ENCODE assay signal across 10 cellular contexts in genomic region chr5:157555031-157555640, GRCh38. TPM values are rescaled to one million over a fixed set of nuclear protein-coding genes. Genes with fewer than 3 reads are reported as not detected.
A peak's percentile ranks its signal among the peaks of the same experiment; 100 is the strongest.
DNase-seq lines count a peak whose midpoint lies in the region; ATAC-seq and TF ChIP-seq lines count a peak whose summit lies in the region.
"Had no signal": no experiment of that assay in that cellular context is flagged by ENCODE, and none has a peak within 500 bp of the region (broad histone marks: within the 10 kb centered on the region; RNA-seq: fewer than 3 reads in every experiment).

No MANE protein-coding gene starts in this region.

- WGBS in liver, result 26% methylated on average over 4 of the region's 4 CpGs

- H3K79me2 ChIP-seq in MM.1S (ENCODE audit: low read length), result no peaks in the 10 kb centered on the region

- H4K20me1 ChIP-seq in MM.1S (ENCODE audit: insufficient read depth, low read length), result no peaks in the 10 kb centered on the region

- POLR2A ChIA-PET in activated CD4-positive, alpha-beta memory T cell treated with anti-CD3 and anti-CD28 coated beads for 36 hours (lab: Charles Lee), result no interaction called here

- H2AFZ ChIP-seq in MM.1S (ENCODE audit: low read length), result no peak overlapping the region

- H3K27me3 ChIP-seq in liver (ENCODE audit: control insufficient read depth in 4 of 4, insufficient read depth in 4 of 4, low read length in 3 of 4) (no peaks in the 10 kb centered on the region), MM.1S (replicated peaks; ENCODE audit: insufficient read depth, low read length) (no peaks in the 10 kb centered on the region)

- H3K9me2 ChIP-seq in MM.1S (replicated peaks; ENCODE audit: insufficient read depth, low read length), result no peaks in the 10 kb centered on the region

- TF ChIP-seq RAD21 in liver (IDR thresholded peaks at IDR 0.05), result peak; percentile 40 to 52

- intact Hi-C loops in activated CD4-positive, alpha-beta memory T cell treated with anti-CD3 and anti-CD28 coated beads for 36 hours (cut with micrococcal nuclease), result no loop called here

- TF ChIP-seq CTCF in liver (IDR thresholded peaks at IDR 0.05; ENCODE audit: low read depth, low read length, missing input control), result no peak
- TF ChIP-seq CTCF in type B pancreatic cell (conservative IDR thresholded peaks at IDR 0.05), result no peak
- TF ChIP-seq CTCF in MM.1S (IDR thresholded peaks at IDR 0.05; ENCODE audit: low read length), result no peak

- H3K4me1 Mint-ChIP-seq in activated CD8-positive, alpha-beta memory T cell treated with anti-CD3 and anti-CD28 coated beads, Interleukin-2, amount 10 ng/mL, durations not matched to agents 7 days and 5 days, result peaks cover 81% of the 10 kb centered on the region
- peaks cover 82% of the 10 kb centered on the region for H3K4me1 Mint-ChIP-seq in activated CD4-positive, alpha-beta memory T cell treated with anti-CD3 and anti-CD28 coated beads for 36 hours (ENCODE audit: low read depth)
- peaks cover 19% of the 10 kb centered on the region for H3K4me1 Mint-ChIP-seq in type B pancreatic cell (ENCODE audit: unreplicated experiment)

- H3K27ac ChIP-seq in liver (ENCODE audit: low read depth in 1 of 2, low read length in 2 of 2), result peak overlapping the region; percentile 68 to 93
- H3K27ac ChIP-seq in MM.1S (ENCODE audit: low read length), result no peak overlapping the region

- H3K36me3 ChIP-seq in liver (ENCODE audit: control insufficient read depth in 4 of 4, insufficient read depth in 3 of 4, low read depth in 1 of 4, low read length in 3 of 4) (no peaks in the 10 kb centered on the region), MM.1S (replicated peaks; ENCODE audit: insufficient read depth, low read length) (no peaks in the 10 kb centered on the region)

- H3K4me1 ChIP-seq in liver (ENCODE audit: control insufficient read depth in 4 of 4, insufficient read depth in 4 of 4, low read length in 3 of 4) (peaks cover 9 to 33% (median 29%) of the 10 kb centered on the region in 4 donors), MM.1S (ENCODE audit: low read length) (no peaks in the 10 kb centered on the region)

- H3K9ac ChIP-seq in liver (ENCODE audit: low read depth in 1 of 2, low read length in 2 of 2), result no peak overlapping the region
- H3K9ac ChIP-seq in MM.1S (ENCODE audit: low read length), result no peak overlapping the region

- H3K36me3 Mint-ChIP-seq in activated CD8-positive, alpha-beta memory T cell treated with anti-CD3 and anti-CD28 coated beads, Interleukin-2, amount 10 ng/mL, durations not matched to agents 7 days and 5 days, result peaks cover 83% of the 10 kb centered on the region
- peaks cover 59% of the 10 kb centered on the region for H3K36me3 Mint-ChIP-seq in activated CD4-positive, alpha-beta memory T cell treated with anti-CD3 and anti-CD28 coated beads for 36 hours
- peaks cover 3% of the 10 kb centered on the region for H3K36me3 Mint-ChIP-seq in type B pancreatic cell

- no peaks in the 10 kb centered on the region for H3K27me3 Mint-ChIP-seq in activated CD8-positive, alpha-beta memory T cell treated with anti-CD3 and anti-CD28 coated beads, Interleukin-2, amount 10 ng/mL, durations not matched to agents 7 days and 5 days
- no peaks in the 10 kb centered on the region for H3K27me3 Mint-ChIP-seq in activated CD4-positive, alpha-beta memory T cell treated with anti-CD3 and anti-CD28 coated beads for 36 hours
- no peaks in the 10 kb centered on the region for H3K27me3 Mint-ChIP-seq in type B pancreatic cell
- H3K27me3 Mint-ChIP-seq: central memory CD8-positive, alpha-beta T cell had no signal

- no peak overlapping the region for H3K4me3 Mint-ChIP-seq in activated CD8-positive, alpha-beta memory T cell treated with anti-CD3 and anti-CD28 coated beads, Interleukin-2, amount 10 ng/mL, durations not matched to agents 7 days and 5 days
- H3K4me3 Mint-ChIP-seq in activated CD4-positive, alpha-beta memory T cell treated with anti-CD3 and anti-CD28 coated beads for 36 hours, result no peak overlapping the region
- no peak overlapping the region for H3K4me3 Mint-ChIP-seq in type B pancreatic cell
- H3K4me3 Mint-ChIP-seq: central memory CD8-positive, alpha-beta T cell had no signal

- H3K9me3 ChIP-seq in liver (ENCODE audit: control insufficient read depth in 4 of 4, low read length in 3 of 4) (no peaks in the 10 kb centered on the region), MM.1S (replicated peaks; ENCODE audit: insufficient read depth, low read length) (no peaks in the 10 kb centered on the region)

- H3K4me3 ChIP-seq in liver (ENCODE audit: low read depth in 1 of 3, low read length in 3 of 3) (peak overlapping the region in 1 of 3 donors; percentile 13), MM.1S (ENCODE audit: low read length) (no peak overlapping the region)

- no peak overlapping the region for H3K4me2 ChIP-seq in MM.1S (ENCODE audit: low read depth, low read length)

- no peak for DNase-seq in activated CD8-positive, alpha-beta memory T cell treated with anti-CD3 and anti-CD28 coated beads, Interleukin-2, amount 10 ng/mL, durations not matched to agents 7 days and 5 days
- no peak for DNase-seq in activated CD8-positive, alpha-beta memory T cell treated with anti-CD3 and anti-CD28 coated beads, Interleukin-2, amount 50 U/mL, for 4 hours
- DNase-seq in activated CD4-positive, alpha-beta memory T cell treated with anti-CD3 and anti-CD28 coated beads for 36 hours, result no peak
- DNase-seq in type B pancreatic cell (ENCODE audit: extremely low spot score, unreplicated experiment) (no peak), MM.1S (no peak)
- DNase-seq in NK-92 treated with Interleukin-12 subunit alpha and Interleukin-12 subunit beta, amount 100 ng/mL, for 24 hours (lab: John Stamatoyannopoulos, UW), result no peak
- DNase-seq: NCI-H510A had no signal

- H3K9me3 Mint-ChIP-seq in activated CD8-positive, alpha-beta memory T cell treated with anti-CD3 and anti-CD28 coated beads, Interleukin-2, amount 10 ng/mL, durations not matched to agents 7 days and 5 days (ENCODE audit: low read depth), result no peaks in the 10 kb centered on the region
- H3K9me3 Mint-ChIP-seq in activated CD4-positive, alpha-beta memory T cell treated with anti-CD3 and anti-CD28 coated beads for 36 hours, result no peaks in the 10 kb centered on the region
- H3K9me3 Mint-ChIP-seq in type B pancreatic cell, result peaks cover 4% of the 10 kb centered on the region
- H3K9me3 Mint-ChIP-seq: central memory CD8-positive, alpha-beta T cell had no signal

- peak overlapping the region; percentile 60 for H3K27ac Mint-ChIP-seq in activated CD8-positive, alpha-beta memory T cell treated with anti-CD3 and anti-CD28 coated beads, Interleukin-2, amount 10 ng/mL, durations not matched to agents 7 days and 5 days
- H3K27ac Mint-ChIP-seq in activated CD4-positive, alpha-beta memory T cell treated with anti-CD3 and anti-CD28 coated beads for 36 hours, result peak overlapping the region; percentile 53
- peak overlapping the region; percentile 48 for H3K27ac Mint-ChIP-seq in type B pancreatic cell

- no peaks in the 10 kb centered on the region for H3F3A ChIP-seq in MM.1S (ENCODE audit: insufficient read depth, low read length)

- no peak for ATAC-seq in activated CD8-positive, alpha-beta memory T cell treated with anti-CD3 and anti-CD28 coated beads, Interleukin-2, amount 10 ng/mL, durations not matched to agents 7 days and 5 days
- ATAC-seq in GM18867 (IDR thresholded peaks at IDR 0.05; ENCODE audit: unreplicated experiment), result no peak

- CTCF ChIA-PET in activated CD8-positive, alpha-beta memory T cell treated with anti-CD3 and anti-CD28 coated beads, Interleukin-2, amount 10 ng/mL, durations not matched to agents 7 days and 5 days (lab: Charles Lee), result interaction anchor here (1.1 to 1.2 kb wide), 3 partner anchors 9 to 164 kb away, joined by 3 to 5 read pairs (median 4); no protein-coding TSS in a partner anchor
- CTCF ChIA-PET in activated CD4-positive, alpha-beta memory T cell treated with anti-CD3 and anti-CD28 coated beads for 36 hours (lab: Charles Lee), result no interaction called here

TF ChIP-seq in liver, 16 proteins besides CTCF, POLR2A, EP300 and RAD21 (continues in another document):
- peak; percentile 97 for TF ChIP-seq MAX (IDR thresholded peaks at IDR 0.05)
- TF ChIP-seq TAF1 (conservative IDR thresholded peaks at IDR 0.05), result no peak
- peak; percentile 84 to 87 for TF ChIP-seq HNF4A (conservative IDR thresholded peaks at IDR 0.05)
- TF ChIP-seq FOXA2 (IDR thresholded peaks at IDR 0.05), result peak; percentile 12
- TF ChIP-seq NR2F2 (IDR thresholded peaks at IDR 0.05), result peak; percentile 80
- peak; percentile 87 for TF ChIP-seq SP1 (IDR thresholded peaks at IDR 0.05)
- TF ChIP-seq HNF4G (IDR thresholded peaks at IDR 0.05), result peak; percentile 47
- peak; percentile 34 for TF ChIP-seq ZBTB33 (IDR thresholded peaks at IDR 0.05)
- peak; percentile 50 to 74 for TF ChIP-seq GABPA (IDR thresholded peaks at IDR 0.05 in 1 of 2, conservative IDR thresholded peaks at IDR 0.05 in 1 of 2)
- TF ChIP-seq ATF3 (IDR thresholded peaks at IDR 0.05), result peak; percentile 60
- peak in 1 of 2 donors; percentile 80 for TF ChIP-seq EGR1 (IDR thresholded peaks at IDR 0.05; ENCODE audit: low read depth in 2 of 2)

RNA-seq across cellular contexts. Expression of gene ADAM19, which starts 20.4 kb away (rescaled TPM):
- total RNA-seq in activated CD8-positive, alpha-beta memory T cell treated with anti-CD3 and anti-CD28 coated beads, Interleukin-2, amount 10 ng/mL, durations not matched to agents 7 days and 5 days, result 100 to 1,000 TPM; 219 to 341 TPM
- total RNA-seq in activated CD4-positive, alpha-beta memory T cell treated with anti-CD3 and anti-CD28 coated beads for 36 hours, result 100 to 1,000 TPM; 107 to 111 TPM
- total RNA-seq in liver (1 to 10 TPM; 2.4 to 7.1 TPM), type B pancreatic cell (ENCODE audit: low replicate concordance) (9.3 and 15.8 TPM in 2 replicates)
- 1 to 10 TPM; 2.4 to 3.3 TPM for polyA plus RNA-seq in liver
